In the genomic region with DNA sequence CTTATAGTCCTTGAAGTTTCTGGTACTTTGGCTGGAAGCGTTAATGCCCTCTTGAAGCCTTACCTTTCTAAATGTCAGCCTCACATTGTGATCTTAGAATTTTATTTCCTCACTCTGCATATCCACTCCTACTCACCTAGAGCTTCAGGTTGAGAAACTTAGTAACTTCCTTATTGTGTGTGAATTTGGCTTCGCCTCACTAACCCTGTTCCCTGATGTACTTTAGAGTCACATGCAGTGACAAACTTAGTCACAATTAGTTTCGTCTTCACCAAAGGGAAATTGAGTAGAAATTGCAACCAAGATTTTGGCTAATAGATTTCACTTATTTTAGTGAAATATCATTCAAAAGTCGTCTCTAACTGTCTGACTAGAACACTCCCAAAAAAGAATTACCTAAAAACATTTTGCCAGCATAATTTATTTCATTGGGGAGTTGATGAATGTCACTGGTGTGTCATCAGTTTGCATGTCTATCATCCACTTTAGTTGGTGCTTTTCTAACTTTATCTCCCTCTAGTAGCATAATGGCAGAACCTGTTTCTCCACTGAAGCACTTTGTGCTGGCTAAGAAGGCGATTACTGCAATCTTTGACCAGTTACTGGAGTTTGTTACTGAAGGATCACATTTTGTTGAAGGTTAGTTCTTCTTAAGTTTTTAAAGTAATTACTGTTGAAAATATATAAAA, we compare ENCODE assay signal across 8 cellular contexts.
DNase-seq lines count a peak whose midpoint lies in the region; ATAC-seq and TF ChIP-seq lines count a peak whose summit lies in the region.

No MANE protein-coding gene starts in this region.

- H3K4me3 Mint-ChIP-seq in stimulated activated naive CD8-positive, alpha-beta T cell treated with anti-CD3 and anti-CD28 coated beads, Interleukin-15, Interleukin-2, amounts not matched to agents 100 ng/mL and 50 ng/mL, for 24 hours = peak overlapping the region; percentile 99

- no peaks in the 10 kb centered on the region for H3K27me3 Mint-ChIP-seq in stimulated activated naive CD8-positive, alpha-beta T cell treated with anti-CD3 and anti-CD28 coated beads, Interleukin-15, Interleukin-2, amounts not matched to agents 100 ng/mL and 50 ng/mL, for 24 hours

- peak overlapping the region; percentile 95 for H3K27ac Mint-ChIP-seq in stimulated activated naive CD8-positive, alpha-beta T cell treated with anti-CD3 and anti-CD28 coated beads, Interleukin-15, Interleukin-2, amounts not matched to agents 100 ng/mL and 50 ng/mL, for 24 hours

- H3K4me1 Mint-ChIP-seq in stimulated activated naive CD8-positive, alpha-beta T cell treated with anti-CD3 and anti-CD28 coated beads, Interleukin-15, Interleukin-2, amounts not matched to agents 100 ng/mL and 50 ng/mL, for 24 hours (ENCODE audit: low read depth) = peaks cover 24% of the 10 kb centered on the region

- no peaks in the 10 kb centered on the region for H3K27me3 ChIP-seq in WERI-Rb-1 (ENCODE audit: insufficient read depth, low read depth, severe bottlenecking)
- H3K27me3 ChIP-seq in iPS DF 6.9 (ENCODE audit: control insufficient read depth, insufficient read depth, low read length) = no peaks in the 10 kb centered on the region

- H3K4me3 ChIP-seq in WERI-Rb-1 (ENCODE audit: low read depth, low read length) (peak overlapping the region; percentile 92), iPS DF 6.9 (ENCODE audit: low read length) (peak overlapping the region; percentile 86; the same call in 1 of the 2 replicates)

- WGBS in iPS DF 6.9 (ENCODE audit: insufficient coverage, insufficient read length) = no CpG with 5 or more reads among the region's 5 CpGs

- peak; percentile 82 for DNase-seq in CD1c-positive myeloid dendritic cell (ENCODE audit: extremely low spot score)
- DNase-seq in WERI-Rb-1 = no peak
- DNase-seq in iPS DF 6.9 (ENCODE audit: low read depth, low spot score) = no peak
- no peak for DNase-seq in GDM1 (lab: John Stamatoyannopoulos, UW)
- DNase-seq in NCI-H526 treated with DMSO at 0.1 percent for 48 hours (lab: John Stamatoyannopoulos, UW) = no peak

- H3K9me3 ChIP-seq in WERI-Rb-1 (ENCODE audit: severe bottlenecking) = no peaks in the 10 kb centered on the region
- no peaks in the 10 kb centered on the region for H3K9me3 ChIP-seq in iPS DF 6.9 (ENCODE audit: control insufficient read depth, insufficient read depth, low read length)

- TF ChIP-seq CTCF in WERI-Rb-1 (IDR thresholded peaks at IDR 0.05; ENCODE audit: low read depth, low read length) = no peak

- peaks cover 33% of the 10 kb centered on the region for H3K36me3 Mint-ChIP-seq in stimulated activated naive CD8-positive, alpha-beta T cell treated with anti-CD3 and anti-CD28 coated beads, Interleukin-15, Interleukin-2, amounts not matched to agents 100 ng/mL and 50 ng/mL, for 24 hours (ENCODE audit: low read depth)

- H3K27ac ChIP-seq in WERI-Rb-1 = no peak overlapping the region
- H3K27ac ChIP-seq in iPS DF 6.9 (ENCODE audit: low read length) = no peak overlapping the region

- H3K4me1 ChIP-seq in iPS DF 6.9 (ENCODE audit: control insufficient read depth, insufficient read depth, low read length) = no peaks in the 10 kb centered on the region

- peaks cover 31% of the 10 kb centered on the region for H3K36me3 ChIP-seq in WERI-Rb-1
- H3K36me3 ChIP-seq in iPS DF 6.9 (ENCODE audit: control insufficient read depth, insufficient read depth, low read length) = no peaks in the 10 kb centered on the region; the same call in 1 of the 2 replicates

- H3K9me3 Mint-ChIP-seq in stimulated activated naive CD8-positive, alpha-beta T cell treated with anti-CD3 and anti-CD28 coated beads, Interleukin-15, Interleukin-2, amounts not matched to agents 100 ng/mL and 50 ng/mL, for 24 hours = no peaks in the 10 kb centered on the region

- ATAC-seq in GM19324 (IDR thresholded peaks at IDR 0.05; ENCODE audit: low FRiP score, unreplicated experiment) (peak; percentile 38), HG03378 (IDR thresholded peaks at IDR 0.05; ENCODE audit: unreplicated experiment) (peak; percentile 79)
